26 cellular contexts compared by ENCODE assay signal in genomic region chr16:75572859-75573542, GRCh38. TPM values are rescaled to one million over a fixed set of nuclear protein-coding genes. Genes with fewer than 3 reads are reported as not detected.
A peak's percentile ranks its signal among the peaks of the same experiment; 100 is the strongest.
DNase-seq lines count a peak whose midpoint lies in the region; ATAC-seq and TF ChIP-seq lines count a peak whose summit lies in the region.
"Had no signal": no experiment of that assay in that cellular context is flagged by ENCODE, and none has a peak within 500 bp of the region (broad histone marks: within the 10 kb centered on the region; RNA-seq: fewer than 3 reads in every experiment).

No MANE protein-coding gene starts in this region.

- H3K27ac Mint-ChIP-seq in endothelial cell (ENCODE audit: unreplicated experiment), result no peak overlapping the region
- H3K27ac Mint-ChIP-seq: activated T-cell treated with anti-CD3 and anti-CD28 coated beads, Interleukin-2, amount 50 U/mL, for 72 hours; HFFc6 had no signal

- H3K4me1 Mint-ChIP-seq in endothelial cell (ENCODE audit: unreplicated experiment), result peaks cover 45% of the 10 kb centered on the region

- peaks cover 4% of the 10 kb centered on the region for H3K27me3 Mint-ChIP-seq in endothelial cell (ENCODE audit: unreplicated experiment)

- H3K36me3 Mint-ChIP-seq in endothelial cell (ENCODE audit: low read depth, unreplicated experiment), result peaks cover 50% of the 10 kb centered on the region
- H3K36me3 Mint-ChIP-seq: activated naive CD4-positive, alpha-beta T cell treated with anti-CD3 and anti-CD28 coated beads, Interleukin-2, amount 50 U/mL, for 72 hours had no signal

- WGBS in aorta, 2 donors, result 35 to 47% methylated on average over 3 of the region's 3 CpGs

- ATAC-seq in Right ventricle myocardium inferior (no peak), aorta (ENCODE audit: low FRiP score) (peak; percentile 47)
- ATAC-seq: activated naive CD4-positive, alpha-beta T cell treated with anti-CD3 and anti-CD28 coated beads, Interleukin-2, amount 50 U/mL, for 72 hours; activated T-cell treated with anti-CD3 and anti-CD28 coated beads, Interleukin-2, amount 50 U/mL, for 72 hours; gastroesophageal sphincter had no signal

- peak overlapping the region; percentile 7 for H3K27ac ChIP-seq in left ventricle myocardium inferior (replicated peaks)
- H3K27ac ChIP-seq in aorta (ENCODE audit: low read depth in 1 of 2, low read length in 2 of 2), result no peak overlapping the region
- H3K27ac ChIP-seq: esophagus squamous epithelium, gastroesophageal sphincter, neutrophil, PC-9, prostate gland had no signal

- H3K4me3 ChIP-seq in left ventricle myocardium inferior, result no peak overlapping the region
- no peak overlapping the region for H3K4me3 ChIP-seq in aorta (ENCODE audit: low read length in 2 of 2)
- H3K4me3 ChIP-seq: BLaER1 treated with 17β-estradiol and CSF1 and Interleukin-3, amounts not matched to agents 10 nM and 100 nM; esophagus squamous epithelium; gastroesophageal sphincter; PC-9; prostate gland had no signal

- H3K9me3 ChIP-seq in left ventricle myocardium inferior (replicated peaks) (no peaks in the 10 kb centered on the region), aorta (ENCODE audit: control insufficient read depth, low read length) (no peaks in the 10 kb centered on the region)
- H3K9me3 ChIP-seq: BLaER1 treated with 17β-estradiol and CSF1 and Interleukin-3, amounts not matched to agents 10 nM and 100 nM; esophagus squamous epithelium; gastroesophageal sphincter; neutrophil; prostate gland had no signal

- TF ChIP-seq CTCF in left ventricle myocardium inferior (IDR thresholded peaks at IDR 0.05; ENCODE audit: borderline replicate concordance), result no peak
- no peak for TF ChIP-seq CTCF in endothelial cell (IDR thresholded peaks at IDR 0.05; ENCODE audit: unreplicated experiment)

- intact Hi-C loops in left ventricle myocardium inferior (cut with micrococcal nuclease) (no loop called here), Right ventricle myocardium inferior (cut with DNase I) (no loop called here), aorta (cut with DNase I) (loop anchor here in 1 of 2 donors (1.0 kb wide), 1 partner anchor 18 kb away; no protein-coding TSS in a partner anchor)

- H3K36me3 ChIP-seq in left ventricle myocardium inferior (peaks cover 97% of the 10 kb centered on the region), aorta (ENCODE audit: control insufficient read depth in 1 of 2, insufficient read depth in 2 of 2, low read length in 1 of 2) (peaks cover 7 to 8% of the 10 kb centered on the region in 2 donors)

- no peaks in the 10 kb centered on the region for H3K9me3 Mint-ChIP-seq in endothelial cell (ENCODE audit: unreplicated experiment)
- H3K9me3 Mint-ChIP-seq: activated naive CD4-positive, alpha-beta T cell treated with anti-CD3 and anti-CD28 coated beads, Interleukin-2, amount 50 U/mL, for 72 hours; activated T-cell treated with anti-CD3 and anti-CD28 coated beads, Interleukin-2, amount 50 U/mL, for 72 hours; HFFc6 had no signal

- H3K4me1 ChIP-seq in left ventricle myocardium inferior (peaks cover 85% of the 10 kb centered on the region), aorta (ENCODE audit: control insufficient read depth in 1 of 2, insufficient read depth in 2 of 2, low read length in 2 of 2) (peaks cover 0 to 2% of the 10 kb centered on the region in 2 donors)

- peak overlapping the region; percentile 57 for H3K4me3 Mint-ChIP-seq in endothelial cell (ENCODE audit: unreplicated experiment)
- H3K4me3 Mint-ChIP-seq: activated T-cell treated with anti-CD3 and anti-CD28 coated beads, Interleukin-2, amount 50 U/mL, for 72 hours; HFFc6 had no signal

- H3K27me3 ChIP-seq in left ventricle myocardium inferior (ENCODE audit: low read depth) (no peaks in the 10 kb centered on the region), aorta (ENCODE audit: control insufficient read depth in 1 of 2, insufficient read depth in 2 of 2, low read length in 1 of 2) (no peaks in the 10 kb centered on the region)
- H3K27me3 ChIP-seq: BLaER1 treated with 17β-estradiol and CSF1 and Interleukin-3, amounts not matched to agents 10 nM and 100 nM; esophagus squamous epithelium; gastroesophageal sphincter; neutrophil had no signal

- DNase-seq in left ventricle myocardium inferior (no peak), Right ventricle myocardium inferior (ENCODE audit: missing footprints) (no peak), endothelial cell (ENCODE audit: low spot score) (no peak), aorta (no peak), NCI-H1436 (lab: John Stamatoyannopoulos, UW) (no peak), activated gamma-delta T cell (lab: John Stamatoyannopoulos, UW) (no peak)
- DNase-seq: activated CD4-positive, CD25-positive, alpha-beta regulatory T cell treated with anti-CD3 and anti-CD28 coated beads, Interleukin-2, amount 50 U/mL, for 72 hours; activated CD8-positive, alpha-beta memory T cell treated with anti-CD3 and anti-CD28 coated beads for 24 hours; activated T-cell treated with anti-CD3 and anti-CD28 coated beads, Interleukin-2, amount 50 U/mL, for 72 hours; effector memory CD4-positive, alpha-beta T cell; esophagus squamous epithelium; HFFc6; Kasumi-1; NCI-H187 treated with DMSO at 0.1 percent for 48 hours; NCI-H82; PC-9; SIG-M5 had no signal

RNA-seq across cellular contexts. Expression of gene GABARAPL2, which starts 6.8 kb away (rescaled TPM):
- total RNA-seq in left ventricle myocardium inferior (280 TPM), Right ventricle myocardium inferior (231 TPM), endothelial cell (ENCODE audit: unreplicated experiment) (222 TPM), aorta (100 to 1,000 TPM; 106 to 154 TPM)
- 100 to 1,000 TPM; 198 to 237 TPM for polyA plus RNA-seq in aorta

RNA-seq across cellular contexts. Expression of gene TMEM231, which starts 16.9 kb away (rescaled TPM):
- total RNA-seq in left ventricle myocardium inferior, result 6.6 TPM
- 4.4 TPM for total RNA-seq in Right ventricle myocardium inferior
- total RNA-seq in endothelial cell (ENCODE audit: unreplicated experiment), result 14.5 TPM
- 10 to 100 TPM in 1 of 2 donors, 1 to 10 TPM in 1; 6.8 to 10.3 TPM for total RNA-seq in aorta
- 10 to 100 TPM in 1 of 2 donors, 1 to 10 TPM in 1; 2.3 to 11.0 TPM for polyA plus RNA-seq in aorta

RNA-seq across cellular contexts. Expression of gene CHST5, which starts 37.1 kb away (rescaled TPM):
- total RNA-seq in left ventricle myocardium inferior, result 0.85 TPM
- 0.27 TPM for total RNA-seq in Right ventricle myocardium inferior
- 0.13 TPM for total RNA-seq in endothelial cell (ENCODE audit: unreplicated experiment)
- not detected for total RNA-seq in aorta
- 1 to 10 TPM in 1 of 2 donors, under 1 TPM in 1; 0.97 to 1.5 TPM for polyA plus RNA-seq in aorta
- total RNA-seq: gastroesophageal sphincter, HFFc6, HT1080, kidney epithelial cell, lung microvascular endothelial cell, skeletal muscle tissue had no signal

RNA-seq across cellular contexts. Expression of gene ADAT1, which starts 50.1 kb away (rescaled TPM):
- total RNA-seq in left ventricle myocardium inferior, result 28.4 TPM
- total RNA-seq in Right ventricle myocardium inferior, result 19.5 TPM
- total RNA-seq in endothelial cell (ENCODE audit: unreplicated experiment), result 137 TPM
- total RNA-seq in aorta, result 10 to 100 TPM; 25.4 to 44.0 TPM
- polyA plus RNA-seq in aorta, result 10 to 100 TPM in 1 of 2 donors, 1 to 10 TPM in 1; 7.5 to 19.2 TPM
